14 cellular contexts compared by ENCODE assay signal in genomic region chr15:39598186-39598850, GRCh38. TPM values are rescaled to one million over a fixed set of nuclear protein-coding genes. Genes with fewer than 3 reads are reported as not detected.
DNase-seq lines count a peak whose midpoint lies in the region; ATAC-seq and TF ChIP-seq lines count a peak whose summit lies in the region.
"Had no signal": no experiment of that assay in that cellular context is flagged by ENCODE, and none has a peak within 500 bp of the region (broad histone marks: within the 10 kb centered on the region; RNA-seq: fewer than 3 reads in every experiment).

No MANE protein-coding gene starts in this region.

- H3K27ac ChIP-seq in PC-3 (ENCODE audit: low read length) (no peak overlapping the region), epithelial cell of prostate (peak overlapping the region; percentile 95), mucosa of rectum (ENCODE audit: low read depth in 2 of 2, low read length in 2 of 2) (peak overlapping the region; percentile 78 to 94), suprapubic skin (no peak overlapping the region)
- H3K27ac ChIP-seq: breast epithelium, upper lobe of right lung had no signal

- peak; percentile 71 for DNase-seq in AG09319 (ENCODE audit: extremely low read depth, low read depth)
- DNase-seq in PC-3: peak; percentile 29
- no peak for DNase-seq in epithelial cell of prostate (ENCODE audit: low read depth, low spot score)
- DNase-seq in NCI-H2171 (lab: John Stamatoyannopoulos, UW): no peak
- no peak for DNase-seq in suprapubic skin (ENCODE audit: low spot score in 2 of 2)
- DNase-seq in GM13977 (ENCODE audit: low spot score): no peak
- DNase-seq: GDM1, NCI-H146, NCI-H524, upper lobe of right lung had no signal

- H3K4me1 ChIP-seq in PC-3 (ENCODE audit: insufficient read depth, low read length) (peaks cover 28% of the 10 kb centered on the region), mucosa of rectum (ENCODE audit: control insufficient read depth in 2 of 2, insufficient read depth in 2 of 2, low read length in 2 of 2) (peaks cover 24 to 54% of the 10 kb centered on the region in 2 donors), suprapubic skin (no peaks in the 10 kb centered on the region)
- H3K4me1 ChIP-seq: breast epithelium, upper lobe of right lung had no signal

- CTCF ChIA-PET in PC-3 (lab: Charles Lee): no interaction called here

- H3K4me3 ChIP-seq in PC-3 (ENCODE audit: low read length) (no peak overlapping the region), mucosa of rectum (ENCODE audit: low read length in 2 of 2) (peak overlapping the region in 1 of 2 donors; percentile 19), suprapubic skin (no peak overlapping the region)
- H3K4me3 ChIP-seq: breast epithelium, K562, upper lobe of right lung had no signal

- H4K20me1 ChIP-seq in PC-3 (ENCODE audit: low read length): peaks cover 9% of the 10 kb centered on the region

- H3F3A ChIP-seq in PC-3 (ENCODE audit: low read length, unreplicated experiment): peaks cover 36% of the 10 kb centered on the region

- TF ChIP-seq CTCF in AG09319 (IDR thresholded peaks at IDR 0.05; ENCODE audit: low read depth, low read length) (no peak), PC-3 (conservative IDR thresholded peaks at IDR 0.05; ENCODE audit: low read depth, low read length) (no peak), suprapubic skin (IDR thresholded peaks at IDR 0.05) (no peak), GM13977 (IDR thresholded peaks at IDR 0.05; ENCODE audit: extremely low read depth, insufficient read depth, missing control alignments) (no peak)

- no peaks in the 10 kb centered on the region for H3K9me2 ChIP-seq in PC-3 (replicated peaks; ENCODE audit: low read length)

- H3K36me3 ChIP-seq in PC-3 (ENCODE audit: low read depth, low read length) (peaks cover 42% of the 10 kb centered on the region), mucosa of rectum (ENCODE audit: control insufficient read depth in 2 of 2, insufficient read depth in 2 of 2, low read length in 2 of 2) (peaks cover 27 to 32% of the 10 kb centered on the region in 2 donors), suprapubic skin (peaks cover 29% of the 10 kb centered on the region)
- H3K36me3 ChIP-seq: breast epithelium had no signal

- TF ChIP-seq POLR2A in suprapubic skin (IDR thresholded peaks at IDR 0.05): no peak

- no peak overlapping the region for H3K4me2 ChIP-seq in PC-3 (ENCODE audit: low read length)

- intact Hi-C loops in PC-3 (cut with micrococcal nuclease): no loop called here

- 36% methylated on average over 3 of the region's 3 CpGs for WGBS in suprapubic skin

- H3K9me3 ChIP-seq in PC-3 (ENCODE audit: low read length) (no peaks in the 10 kb centered on the region), mucosa of rectum (ENCODE audit: control insufficient read depth in 2 of 2, low read length in 2 of 2) (no peaks in the 10 kb centered on the region), suprapubic skin (no peaks in the 10 kb centered on the region)
- H3K9me3 ChIP-seq: breast epithelium, upper lobe of right lung had no signal

- no peak for TF ChIP-seq EP300 in suprapubic skin (IDR thresholded peaks at IDR 0.05)

- H2AFZ ChIP-seq in PC-3 (ENCODE audit: low read length): no peak overlapping the region

- no peaks in the 10 kb centered on the region for H3K79me2 ChIP-seq in PC-3 (ENCODE audit: low read length)

- in situ Hi-C loops in GM13977 (cut with MboI; ENCODE audit: low pct_unique_long_range_greater_than_20kb, low sequenced_read_pairs, unreplicated experiment): loop anchor here (25.0 kb wide), 2 partner anchors 236 to 486 kb away; no protein-coding TSS in a partner anchor

- ATAC-seq in PC-3 (no peak), HG03469 (IDR thresholded peaks at IDR 0.05; ENCODE audit: unreplicated experiment) (no peak)
- ATAC-seq: K562, upper lobe of right lung had no signal

- H3K9ac ChIP-seq in PC-3 (ENCODE audit: low read length): no peak overlapping the region
- H3K9ac ChIP-seq in mucosa of rectum (ENCODE audit: low read depth in 1 of 2, low read length in 2 of 2): peak overlapping the region; percentile 19 to 45

- H3K27me3 ChIP-seq in PC-3 (ENCODE audit: low read length) (no peaks in the 10 kb centered on the region), mucosa of rectum (ENCODE audit: control insufficient read depth in 2 of 2, insufficient read depth in 2 of 2, low read length in 2 of 2) (no peaks in the 10 kb centered on the region), suprapubic skin (no peaks in the 10 kb centered on the region)
- H3K27me3 ChIP-seq: breast epithelium, upper lobe of right lung had no signal

- BruUV-seq in PC-3 (replicated peaks; lab: Mats Ljungman, UMichigan): no TSS peak

- POLR2A ChIA-PET in PC-3 (lab: Charles Lee; ENCODE audit: unreplicated experiment): interaction anchor here (0.6 kb wide), 1 partner anchor 15 kb away, joined by 4 read pairs; no protein-coding TSS in a partner anchor

RNA-seq across cellular contexts. Expression of gene THBS1, which starts 17.4 kb away (rescaled TPM):
- 305 and 374 TPM in 2 replicates for total RNA-seq in PC-3 (2014; rRNA removed)
- total RNA-seq in suprapubic skin: 100 to 1,000 TPM in 1 of 4 donors, 10 to 100 TPM in 3; 82.0 to 396 (median 89.6) TPM

Comparison
In these comparisons a context has a peak if more than half of its experiments do, and no peak if none do; other contexts are left out.
1. DNase-seq: peak in AG09319 (single experiment) and PC-3 (single experiment); none in epithelial cell of prostate (single experiment), NCI-H2171 (single experiment), suprapubic skin (0 of 2) and GM13977 (single experiment).
2. H3K27ac ChIP-seq: peak in epithelial cell of prostate (single experiment) and mucosa of rectum (2 of 2); none in PC-3 (single experiment) and suprapubic skin (single experiment).